8 cellular contexts compared by ENCODE assay signal in genomic region chr19:40798997-40799557, GRCh38. TPM values are rescaled to one million over a fixed set of nuclear protein-coding genes. Genes with fewer than 3 reads are reported as not detected.
A peak's percentile ranks its signal among the peaks of the same experiment; 100 is the strongest.
DNase-seq lines count a peak whose midpoint lies in the region; ATAC-seq, FAIRE-seq and TF ChIP-seq lines count a peak whose summit lies in the region.

EGLN2 (plus strand) TSS chr19:40799191; CDS start chr19:40800573, 1,382 bp downstream.

- H3K36me3 ChIP-seq in DND-41 (ENCODE audit: insufficient read depth, low read length) (peaks cover 38% of the 10 kb centered on the region), MG63 (peaks cover 40% of the 10 kb centered on the region)

- H3K9me3 ChIP-seq in DND-41 (ENCODE audit: insufficient read depth, low read length, severe bottlenecking) (no peaks in the 10 kb centered on the region), MG63 (no peaks in the 10 kb centered on the region)

- no peak for FAIRE-seq in urothelium cell line (lab: Jason Lieb, UNC)

- no peaks in the 10 kb centered on the region for H3K9me3 Mint-ChIP-seq in mesothelial cell of epicardium

- TF ChIP-seq CTCF in DND-41 (IDR thresholded peaks at IDR 0.05; ENCODE audit: borderline replicate concordance, extremely low read depth, low read length, poor library complexity, severe bottlenecking): no peak
- TF ChIP-seq CTCF in mesothelial cell of epicardium (IDR thresholded peaks at IDR 0.05; ENCODE audit: unreplicated experiment): no peak

- H3K79me2 ChIP-seq in DND-41 (ENCODE audit: insufficient read depth, low read length): peaks cover 52% of the 10 kb centered on the region

- ATAC-seq in DND-41 (ENCODE audit: insufficient read depth, low read depth) (peak; percentile 87), GM21717 (IDR thresholded peaks at IDR 0.05; ENCODE audit: unreplicated experiment) (peak; percentile 2)

- peak within 1 kb of the TSS; percentile 99 for H3K27ac Mint-ChIP-seq in mesothelial cell of epicardium

- H3K27me3 ChIP-seq in DND-41 (ENCODE audit: insufficient read depth, low read length, poor library complexity) (no peaks in the 10 kb centered on the region), MG63 (no peaks in the 10 kb centered on the region)

- peak within 1 kb of the TSS; percentile 85 for H2AFZ ChIP-seq in DND-41 (ENCODE audit: low read depth, low read length)

- peaks cover 42% of the 10 kb centered on the region for H3K4me1 Mint-ChIP-seq in mesothelial cell of epicardium

- peak within 1 kb of the TSS; percentile 90 for H3K27ac ChIP-seq in DND-41 (ENCODE audit: low read length)

- H3K27me3 Mint-ChIP-seq in mesothelial cell of epicardium (ENCODE audit: low read depth): no peaks in the 10 kb centered on the region

- H3K4me2 ChIP-seq in DND-41 (ENCODE audit: insufficient read depth, low read length): peak within 1 kb of the TSS; percentile 70

- H4K20me1 ChIP-seq in DND-41 (ENCODE audit: insufficient read depth, low read length): peaks cover 42% of the 10 kb centered on the region

- peak within 1 kb of the TSS; percentile 92 for H3K9ac ChIP-seq in DND-41 (ENCODE audit: low read depth, low read length)

- DNase-seq in DND-41 (no peak), MG63 (no peak), dermis microvascular lymphatic vessel endothelial cell (ENCODE audit: low read depth in 2 of 2) (no peak), mesothelial cell of epicardium (ENCODE audit: low spot score in 2 of 2, unreplicated experiment in 2 of 2) (no peak), urothelium cell line (ENCODE audit: low spot score) (peak; percentile 21), NCI-H1048 (lab: John Stamatoyannopoulos, UW) (no peak), NCI-H2081 (lab: John Stamatoyannopoulos, UW) (no peak)

- H3K4me3 ChIP-seq in DND-41 (ENCODE audit: low read depth in 1 of 2, low read length in 2 of 2): peak within 1 kb of the TSS; percentile 79 to 92; a peak in 3 of 4 replicates
- peak within 1 kb of the TSS; percentile 94 for H3K4me3 ChIP-seq in MG63

- peaks cover 53% of the 10 kb centered on the region for H3K4me1 ChIP-seq in DND-41 (ENCODE audit: insufficient read depth, low read length)

- H3K36me3 Mint-ChIP-seq in mesothelial cell of epicardium: peaks cover 2% of the 10 kb centered on the region

- H3K4me3 Mint-ChIP-seq in mesothelial cell of epicardium: peak within 1 kb of the TSS; percentile 85

RNA-seq across cellular contexts. Expression of gene EGLN2, which starts in this region (rescaled TPM):
- 63.2 and 140 TPM in 2 replicates for total RNA-seq in MG63 (2014; rRNA removed; shearing (Covaris generic); ENCODE audit: low replicate concordance)
- total RNA-seq in dermis microvascular lymphatic vessel endothelial cell (94.1 and 144 TPM in 2 replicates), mesothelial cell of epicardium (107 to 109 TPM (median 108 TPM) in 3 replicates)
